1 cellular context compared by ENCODE assay signal in the genomic region with DNA sequence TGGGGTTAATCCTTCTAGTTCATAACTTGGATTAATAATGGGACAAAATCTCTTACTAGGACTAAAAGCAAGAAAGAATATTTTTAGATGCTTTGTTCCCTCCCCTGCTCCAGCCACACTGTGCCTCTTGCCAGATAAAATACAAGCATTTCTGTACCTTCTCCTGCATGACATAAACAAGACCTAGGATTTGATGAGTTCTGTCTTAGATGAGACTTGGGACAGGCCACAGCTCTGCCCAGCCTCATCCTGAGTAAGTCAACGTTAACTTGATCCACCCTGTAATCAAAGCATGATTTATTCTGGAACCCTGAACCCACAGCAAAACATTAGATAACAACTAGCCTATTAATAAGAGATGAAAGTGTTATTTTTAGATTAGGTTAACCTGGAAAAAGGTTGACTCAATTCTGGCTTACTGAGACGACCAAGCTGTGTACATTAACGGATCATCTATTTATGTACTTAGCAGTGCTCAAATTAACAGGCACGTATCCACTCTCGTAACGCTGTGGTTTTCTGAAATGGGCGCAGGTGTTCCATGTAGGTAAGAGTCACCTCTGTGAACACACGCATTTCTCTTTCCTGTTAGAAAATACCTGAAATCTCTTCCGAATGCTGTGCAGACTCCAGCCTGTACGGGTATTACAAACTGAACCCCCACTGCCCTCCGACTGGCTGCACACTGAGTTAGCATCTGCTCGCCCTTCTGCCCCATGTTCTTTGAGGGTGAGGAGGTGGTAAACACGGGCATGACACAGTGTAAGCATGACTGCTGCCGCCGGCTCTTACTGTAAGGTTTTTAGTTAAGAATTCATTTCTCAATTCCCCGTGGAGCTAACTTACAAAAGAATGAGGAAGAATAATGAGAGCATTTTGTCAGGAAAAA.
TF ChIP-seq lines count a peak whose summit lies in the region.

No MANE protein-coding gene starts in this region.

TF ChIP-seq in SK-N-SH, 30 proteins besides CTCF, POLR2A, EP300 and RAD21 (continued from another document):
- TF ChIP-seq EZH2phosphoT487 (IDR thresholded peaks at IDR 0.05; ENCODE audit: borderline replicate concordance, low read depth) (no peak), FOSL2 (IDR thresholded peaks at IDR 0.05; ENCODE audit: borderline replicate concordance, low read depth) (no peak), RCOR1 (IDR thresholded peaks at IDR 0.05; ENCODE audit: low read length) (no peak), JUND (IDR thresholded peaks at IDR 0.05) (no peak)
- TF ChIP-seq, protein P1, sequence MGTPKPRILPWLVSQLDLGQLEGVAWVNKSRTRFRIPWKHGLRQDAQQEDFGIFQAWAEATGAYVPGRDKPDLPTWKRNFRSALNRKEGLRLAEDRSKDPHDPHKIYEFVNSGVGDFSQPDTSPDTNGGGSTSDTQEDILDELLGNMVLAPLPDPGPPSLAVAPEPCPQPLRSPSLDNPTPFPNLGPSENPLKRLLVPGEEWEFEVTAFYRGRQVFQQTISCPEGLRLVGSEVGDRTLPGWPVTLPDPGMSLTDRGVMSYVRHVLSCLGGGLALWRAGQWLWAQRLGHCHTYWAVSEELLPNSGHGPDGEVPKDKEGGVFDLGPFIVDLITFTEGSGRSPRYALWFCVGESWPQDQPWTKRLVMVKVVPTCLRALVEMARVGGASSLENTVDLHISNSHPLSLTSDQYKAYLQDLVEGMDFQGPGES (IDR thresholded peaks at IDR 0.05; ENCODE audit: low read depth, low read length), result no peak
